ENCODE assay signal across 12 cellular contexts in genomic region chr1:161196521-161197451, GRCh38. TPM values are rescaled to one million over a fixed set of nuclear protein-coding genes. Genes with fewer than 3 reads are reported as not detected.
DNase-seq lines count a peak whose midpoint lies in the region; ATAC-seq and TF ChIP-seq lines count a peak whose summit lies in the region.
"Had no signal": no experiment of that assay in that cellular context is flagged by ENCODE, and none has a peak within 500 bp of the region (broad histone marks: within the 10 kb centered on the region; RNA-seq: fewer than 3 reads in every experiment).

No MANE protein-coding gene starts in this region.

- no peaks in the 10 kb centered on the region for H3K79me2 ChIP-seq in OCI-LY7 (ENCODE audit: insufficient read depth, low read depth, low read length)

- no peaks in the 10 kb centered on the region for H3K27me3 ChIP-seq in ectodermal cell (ENCODE audit: control insufficient read depth, insufficient read depth, low read length, poor library complexity, severe bottlenecking)
- no peaks in the 10 kb centered on the region for H3K27me3 ChIP-seq in transverse colon

- no peak for ATAC-seq in GM21786 (IDR thresholded peaks at IDR 0.05; ENCODE audit: unreplicated experiment)
- ATAC-seq: A549 had no signal

- TF ChIP-seq EP300 in transverse colon (IDR thresholded peaks at IDR 0.05; ENCODE audit: low read depth), result no peak

- H3K27me3 Mint-ChIP-seq in T-helper 1 cell treated with Interleukin-12 subunit alpha and Interleukin-12 subunit beta and Interleukin-4 antibody, amounts not matched to agents 30 μg/mL and 1 μg/mL, for 36 hours (ENCODE audit: low read depth), result no peaks in the 10 kb centered on the region

- no peaks in the 10 kb centered on the region for H3K9me2 ChIP-seq in OCI-LY7 (ENCODE audit: insufficient read depth, low read length)

- H3K27ac Mint-ChIP-seq in T-helper 1 cell treated with Interleukin-12 subunit alpha and Interleukin-12 subunit beta and Interleukin-4 antibody, amounts not matched to agents 30 μg/mL and 1 μg/mL, for 36 hours, result peak overlapping the region; percentile 65

- H3K4me3 ChIP-seq in ectodermal cell (ENCODE audit: insufficient read depth, low read depth, low read length), result peak overlapping the region; percentile 16
- no peak overlapping the region for H3K4me3 ChIP-seq in mesodermal cell (ENCODE audit: extremely low read depth, insufficient read depth, low read length, poor library complexity, severe bottlenecking)
- H3K4me3 ChIP-seq in transverse colon, result peak overlapping the region in 1 of 4 donors; percentile 37
- no peak overlapping the region for H3K4me3 ChIP-seq in OCI-LY7 (ENCODE audit: low read depth, low read length, poor library complexity, severe bottlenecking)
- H3K4me3 ChIP-seq: A549 had no signal

- H3K4me1 Mint-ChIP-seq in T-helper 1 cell treated with Interleukin-12 subunit alpha and Interleukin-12 subunit beta and Interleukin-4 antibody, amounts not matched to agents 30 μg/mL and 1 μg/mL, for 36 hours (ENCODE audit: low read depth), result peaks cover 49% of the 10 kb centered on the region

- 70 to 72% methylated on average over 27 of the region's 27 CpGs for WGBS in ectodermal cell, 2 experiments
- WGBS in mesodermal cell (ENCODE audit: insufficient coverage in 2 of 2), 2 experiments, result 82% methylated on average over 19 to 22 of the region's 27 CpGs
- 62 to 77% methylated on average over 4 to 26 of the region's 27 CpGs for WGBS in transverse colon (ENCODE audit: low coverage in 1 of 2), 2 donors

- no peak for TF ChIP-seq POLR2A in transverse colon (IDR thresholded peaks at IDR 0.05)

- H3K36me3 Mint-ChIP-seq in T-helper 1 cell treated with Interleukin-12 subunit alpha and Interleukin-12 subunit beta and Interleukin-4 antibody, amounts not matched to agents 30 μg/mL and 1 μg/mL, for 36 hours (ENCODE audit: low read depth), result no peaks in the 10 kb centered on the region

- intact Hi-C loops in transverse colon (cut with DNase I; ENCODE audit: low total_unique reads), result no loop called here
- intact Hi-C loops in OCI-LY7 (cut with micrococcal nuclease; ENCODE audit: unreplicated experiment), result no loop called here

- H3K9me3 Mint-ChIP-seq in T-helper 1 cell treated with Interleukin-12 subunit alpha and Interleukin-12 subunit beta and Interleukin-4 antibody, amounts not matched to agents 30 μg/mL and 1 μg/mL, for 36 hours, result no peaks in the 10 kb centered on the region

- no peak overlapping the region for H2AFZ ChIP-seq in OCI-LY7 (ENCODE audit: low read length)

- no peak overlapping the region for H3K4me3 Mint-ChIP-seq in T-helper 1 cell treated with Interleukin-12 subunit alpha and Interleukin-12 subunit beta and Interleukin-4 antibody, amounts not matched to agents 30 μg/mL and 1 μg/mL, for 36 hours

- CTCF ChIA-PET in OCI-LY7 (lab: Charles Lee; ENCODE audit: unreplicated experiment), result no interaction called here

- H3K36me3 ChIP-seq in ectodermal cell (ENCODE audit: control insufficient read depth, insufficient read depth, low read length) (no peaks in the 10 kb centered on the region), mesodermal cell (ENCODE audit: control insufficient read depth, insufficient read depth, low read length) (no peaks in the 10 kb centered on the region), transverse colon (no peaks in the 10 kb centered on the region), OCI-LY7 (ENCODE audit: insufficient read depth, low read length) (no peaks in the 10 kb centered on the region)

- TF ChIP-seq CTCF in transverse colon (IDR thresholded peaks at IDR 0.05) (no peak), OCI-LY7 (conservative IDR thresholded peaks at IDR 0.05; ENCODE audit: low read length) (no peak)

- DNase-seq in T-helper 1 cell, result no peak
- DNase-seq in transverse colon, result no peak
- no peak for DNase-seq in stimulated activated CD4-positive, alpha-beta T cell treated with anti-CD3 and anti-CD28 coated beads, Interleukin-4, amount 100 ng/mL, for 24 hours
- no peak for DNase-seq in OCI-LY7 (ENCODE audit: low spot score)
- DNase-seq: effector CD8-positive, alpha-beta T cell; KBM-7 had no signal

- H3K4me2 ChIP-seq in OCI-LY7 (ENCODE audit: low read length), result no peak overlapping the region
- H3K4me2 ChIP-seq: A549 had no signal

- H4K20me1 ChIP-seq in OCI-LY7 (ENCODE audit: insufficient read depth, low read length), result no peaks in the 10 kb centered on the region

- H3K27ac ChIP-seq in ectodermal cell (ENCODE audit: insufficient read depth, low read depth, low read length, poor library complexity, severe bottlenecking) (peak overlapping the region; percentile 40), mesodermal cell (ENCODE audit: low read depth, low read length, severe bottlenecking) (peak overlapping the region; percentile 85), transverse colon (peak overlapping the region; percentile 90 to 98 (median 94)), OCI-LY7 (ENCODE audit: low read depth, low read length, poor library complexity, severe bottlenecking) (no peak overlapping the region)
- H3K27ac ChIP-seq: A549 had no signal

- BruUV-seq in OCI-LY7 (replicated peaks; lab: Mats Ljungman, UMichigan), result no TSS peak

- in situ Hi-C loops in transverse colon (cut with MboI; ENCODE audit: low pct_ligation_motif_present in 1 of 4, low pct_unique_long_range_greater_than_20kb in 1 of 4, low sequenced_read_pairs in 3 of 4), result no loop called here

- POLR2A ChIA-PET in OCI-LY7 (lab: Charles Lee), result interaction anchor here (0.6 kb wide), 1 partner anchor 7 kb away, joined by 4 read pairs; no protein-coding TSS in a partner anchor

- H3K4me1 ChIP-seq in ectodermal cell (ENCODE audit: control insufficient read depth, insufficient read depth, low read length) (peaks cover 54% of the 10 kb centered on the region), mesodermal cell (ENCODE audit: control insufficient read depth, insufficient read depth, low read length, poor library complexity, severe bottlenecking) (peaks cover 26% of the 10 kb centered on the region), transverse colon (peaks cover 35 to 49% (median 36%) of the 10 kb centered on the region in 4 donors), OCI-LY7 (ENCODE audit: insufficient read depth, low read length, poor library complexity, severe bottlenecking) (peaks cover 48% of the 10 kb centered on the region)

- no peaks in the 10 kb centered on the region for H3K9me3 ChIP-seq in ectodermal cell (ENCODE audit: control insufficient read depth, low read length)
- no peaks in the 10 kb centered on the region for H3K9me3 ChIP-seq in mesodermal cell (ENCODE audit: control insufficient read depth, low read length)
- H3K9me3 ChIP-seq in transverse colon, result no peaks in the 10 kb centered on the region
- no peaks in the 10 kb centered on the region for H3K9me3 ChIP-seq in OCI-LY7 (ENCODE audit: low read length)
- H3K9me3 ChIP-seq: A549 had no signal

RNA-seq across cellular contexts. Expression of gene ADAMTS4, which starts 2.1 kb away (rescaled TPM):
- polyA plus RNA-seq in ectodermal cell (2013, experiment 1 of 4), result 6.4 TPM
- 5.7 TPM for polyA plus RNA-seq in ectodermal cell (2013, experiment 2 of 4)
- 2.9 TPM for polyA plus RNA-seq in ectodermal cell (2013, experiment 3 of 4)
- polyA plus RNA-seq in ectodermal cell (2013, experiment 4 of 4), result 4.0 TPM
- 17.0 TPM for polyA plus RNA-seq in mesodermal cell (2013, experiment 1 of 2)
- polyA plus RNA-seq in mesodermal cell (2013, experiment 2 of 2), result 9.3 TPM
- 10 to 100 TPM in 2 of 4 donors, 1 to 10 TPM in 2; 1.2 to 34.8 (median 7.2) TPM for total RNA-seq in transverse colon
- total RNA-seq in OCI-LY7 (2014; rRNA removed; shearing (Covaris generic)), result 0.03 TPM in 2 replicates
- 0.07 and 0.15 TPM in 2 replicates for total RNA-seq in OCI-LY7 (2022)
- polyA plus RNA-seq: A549 had no signal

RNA-seq across cellular contexts. Expression of gene NDUFS2, which starts 5.4 kb away (rescaled TPM):
- polyA plus RNA-seq in ectodermal cell (2013, experiment 1 of 4), result 109 TPM
- polyA plus RNA-seq in ectodermal cell (2013, experiment 2 of 4), result 98.5 TPM
- polyA plus RNA-seq in ectodermal cell (2013, experiment 3 of 4), result 95.1 TPM
- polyA plus RNA-seq in ectodermal cell (2013, experiment 4 of 4), result 99.9 TPM
- polyA plus RNA-seq in mesodermal cell (2013, experiment 1 of 2), result 106 TPM
- polyA plus RNA-seq in mesodermal cell (2013, experiment 2 of 2), result 95.6 TPM
- total RNA-seq in transverse colon (100 to 1,000 TPM in 3 of 4 donors, 10 to 100 TPM in 1; 82.6 to 209 (median 144) TPM), OCI-LY7 (2022) (72.1 and 73.4 TPM in 2 replicates)
- total RNA-seq in OCI-LY7 (2014; rRNA removed; shearing (Covaris generic)), result 62.9 and 76.4 TPM in 2 replicates

RNA-seq across cellular contexts. Expression of gene FCER1G, which starts 18.3 kb away (rescaled TPM):
- polyA plus RNA-seq in ectodermal cell (2013, experiment 1 of 4), result 2.1 TPM
- 1.6 TPM for polyA plus RNA-seq in ectodermal cell (2013, experiment 2 of 4)
- 1.1 TPM for polyA plus RNA-seq in ectodermal cell (2013, experiment 3 of 4)
- polyA plus RNA-seq in ectodermal cell (2013, experiment 4 of 4), result 0.65 TPM
- polyA plus RNA-seq in mesodermal cell (2013, experiment 1 of 2), result 3.4 TPM
- polyA plus RNA-seq in mesodermal cell (2013, experiment 2 of 2), result 2.1 TPM
- 100 to 1,000 TPM in 1 of 4 donors, 10 to 100 TPM in 3; 20.9 to 194 (median 49.2) TPM for total RNA-seq in transverse colon
- 3.2 TPM in 1 of 2 replicates, not detected in the other for total RNA-seq in OCI-LY7 (2014; rRNA removed; shearing (Covaris generic))
- 0.88 and 1.2 TPM in 2 replicates for total RNA-seq in OCI-LY7 (2022)

RNA-seq across cellular contexts. Expression of gene B4GALT3, which starts 19.5 kb away (rescaled TPM):
- 43.5 TPM for polyA plus RNA-seq in ectodermal cell (2013, experiment 1 of 4)
- polyA plus RNA-seq in ectodermal cell (2013, experiment 2 of 4), result 38.2 TPM
- polyA plus RNA-seq in ectodermal cell (2013, experiment 3 of 4), result 37.0 TPM
- 43.3 TPM for polyA plus RNA-seq in ectodermal cell (2013, experiment 4 of 4)
- polyA plus RNA-seq in mesodermal cell (2013, experiment 1 of 2), result 46.1 TPM
- polyA plus RNA-seq in mesodermal cell (2013, experiment 2 of 2), result 41.4 TPM
- 10 to 100 TPM in 3 of 4 donors, 1 to 10 TPM in 1; 3.0 to 71.4 (median 26.6) TPM for total RNA-seq in transverse colon
- total RNA-seq in OCI-LY7 (2014; rRNA removed; shearing (Covaris generic)), result 36.2 and 39.1 TPM in 2 replicates
- total RNA-seq in OCI-LY7 (2022), result 41.7 and 49.8 TPM in 2 replicates

RNA-seq across cellular contexts. Expression of gene APOA2, which starts 26.6 kb away (rescaled TPM):
- polyA plus RNA-seq in ectodermal cell (2013, experiment 1 of 4), result not detected
- polyA plus RNA-seq in ectodermal cell (2013, experiment 2 of 4), result 0.89 TPM
- 5.1 TPM for polyA plus RNA-seq in ectodermal cell (2013, experiment 3 of 4)
- 1.9 TPM for polyA plus RNA-seq in ectodermal cell (2013, experiment 4 of 4)
- polyA plus RNA-seq in mesodermal cell (2013, experiment 1 of 2), result 1.6 TPM
- polyA plus RNA-seq in mesodermal cell (2013, experiment 2 of 2), result 2.8 TPM
- total RNA-seq in transverse colon, result not detected
- total RNA-seq in OCI-LY7 (2014; rRNA removed; shearing (Covaris generic)), result not detected in 2 replicates
- total RNA-seq in OCI-LY7 (2022), result not detected in 2 replicates
- total RNA-seq: T-helper 2 cell treated with Interferon-gamma antibody and Interleukin-4, amounts not matched to agents 100 ng/mL and 5 ng/mL, for 36 hours had no signal
- polyA plus RNA-seq: A549 had no signal

Comparison
In these comparisons a context has a peak if more than half of its experiments do, and no peak if none do; other contexts are left out.
1. RNA of gene FCER1G, which starts 18.3 kb away (total RNA-seq): 20.9 to 194 TPM in transverse colon; 0.88 to 3.2 TPM in OCI-LY7; every median in the first group is over 4 times any median in the second.